Comparison of ENCODE assay signal across 8 cellular contexts in genomic region chr5:119452060-119452372, GRCh38. TPM values are rescaled to one million over a fixed set of nuclear protein-coding genes. Genes with fewer than 3 reads are reported as not detected.
DNase-seq lines count a peak whose midpoint lies in the region; ATAC-seq and TF ChIP-seq lines count a peak whose summit lies in the region.

No MANE protein-coding gene starts in this region.

- peaks cover 15% of the 10 kb centered on the region for H3K4me1 ChIP-seq in hepatocyte (ENCODE audit: insufficient read depth)
- peaks cover 7% of the 10 kb centered on the region for H3K4me1 ChIP-seq in smooth muscle cell (ENCODE audit: low read depth)

- H3K27me3 ChIP-seq in H7 (ENCODE audit: control insufficient read depth, insufficient read depth, low read length) (no peaks in the 10 kb centered on the region), hepatocyte (no peaks in the 10 kb centered on the region), smooth muscle cell (ENCODE audit: low read depth) (no peaks in the 10 kb centered on the region)

- no peak overlapping the region for H3K9ac ChIP-seq in smooth muscle cell (ENCODE audit: low read depth)

- WGBS in hepatocyte (ENCODE audit: low lambda C conversion rate, missing lambda C conversion rate) = 23% methylated on average over 6 of the region's 6 CpGs
- WGBS in smooth muscle cell (ENCODE audit: low lambda C conversion rate) = 24% methylated on average over 6 of the region's 6 CpGs

- H3K36me3 ChIP-seq in H7 (replicated peaks; ENCODE audit: control insufficient read depth, insufficient read depth, low read length) = no peaks in the 10 kb centered on the region
- H3K36me3 ChIP-seq in hepatocyte (replicated peaks; ENCODE audit: insufficient read depth, low read depth) = no peaks in the 10 kb centered on the region
- H3K36me3 ChIP-seq in smooth muscle cell (ENCODE audit: low read depth) = no peaks in the 10 kb centered on the region

- no peaks in the 10 kb centered on the region for H3F3A ChIP-seq in smooth muscle cell (ENCODE audit: low read depth)

- H3K27ac Mint-ChIP-seq in WTC11 = peak overlapping the region; percentile 83

- POLR2A ChIA-PET in WTC11 (lab: Charles Lee) = interaction anchor here (0.6 to 0.9 kb wide), 3 partner anchors 12 to 184 kb away, joined by 3 to 4 read pairs (median 3); no protein-coding TSS in a partner anchor

- CTCF ChIA-PET in WTC11 (lab: Charles Lee) = interaction anchor here (1.1 to 2.6 kb wide), 7 partner anchors 13 to 464 kb away, joined by 3 to 11 read pairs (median 4); partner anchors contain the start of gene DTWD2

- no peak for DNase-seq in H7
- DNase-seq in WTC11 (ENCODE audit: low spot score) = no peak
- DNase-seq in hepatocyte (ENCODE audit: low spot score) = no peak
- DNase-seq in smooth muscle cell (lab: John Stamatoyannopoulos, UW; ENCODE audit: unreplicated experiment) = no peak
- no peak for DNase-seq in epidermal melanocyte (ENCODE audit: insufficient read length, low spot score)
- no peak for DNase-seq in amygdala (lab: John Stamatoyannopoulos, UW)
- no peak for DNase-seq in AG20443 (ENCODE audit: low spot score)

- no peaks in the 10 kb centered on the region for H3K9me3 ChIP-seq in hepatocyte (ENCODE audit: low read depth)
- no peaks in the 10 kb centered on the region for H3K9me3 ChIP-seq in smooth muscle cell (replicated peaks; ENCODE audit: low read depth)

- H3K4me1 Mint-ChIP-seq in WTC11 = peaks cover 43% of the 10 kb centered on the region

- TF ChIP-seq CTCF in WTC11 (IDR thresholded peaks at IDR 0.05) = no peak
- no peak for TF ChIP-seq CTCF in hepatocyte (IDR thresholded peaks at IDR 0.05; ENCODE audit: poor library complexity)
- no peak for TF ChIP-seq CTCF in smooth muscle cell (IDR thresholded peaks at IDR 0.05; ENCODE audit: borderline replicate concordance, insufficient read depth, poor library complexity, severe bottlenecking)

- H3K79me2 ChIP-seq in hepatocyte = peaks cover 38% of the 10 kb centered on the region
- peaks cover 18% of the 10 kb centered on the region for H3K79me2 ChIP-seq in smooth muscle cell (ENCODE audit: low read depth)

- ATAC-seq in WTC11 = no peak
- no peak for ATAC-seq in GM21619 (IDR thresholded peaks at IDR 0.05; ENCODE audit: unreplicated experiment)

- H3K4me3 ChIP-seq in H7 (ENCODE audit: insufficient read depth, low read depth, low read length) (peak overlapping the region; percentile 75; the same call in 1 of the 2 replicates), hepatocyte (peak overlapping the region; percentile 19), smooth muscle cell (peak overlapping the region; percentile 93)

- H3K4me3 Mint-ChIP-seq in WTC11 = peak overlapping the region; percentile 88

- H3K36me3 Mint-ChIP-seq in WTC11 = peaks cover 34% of the 10 kb centered on the region

- H3K4me2 ChIP-seq in hepatocyte = peak overlapping the region; percentile 80
- H3K4me2 ChIP-seq in smooth muscle cell = peak overlapping the region; percentile 85

- no peaks in the 10 kb centered on the region for H3K9me2 ChIP-seq in hepatocyte (replicated peaks; ENCODE audit: insufficient read depth)

- H3K9me3 Mint-ChIP-seq in WTC11 = peaks cover 29% of the 10 kb centered on the region

- peak overlapping the region; percentile 98 for H3K27ac ChIP-seq in hepatocyte
- no peak overlapping the region for H3K27ac ChIP-seq in smooth muscle cell (ENCODE audit: low read depth)

- no peaks in the 10 kb centered on the region; the same call in none of the 2 replicates for H3K27me3 Mint-ChIP-seq in WTC11 (ENCODE audit: low read depth)

- H4K20me1 ChIP-seq in hepatocyte (ENCODE audit: insufficient read depth, poor library complexity, severe bottlenecking) (peaks cover 2% of the 10 kb centered on the region), smooth muscle cell (ENCODE audit: low read depth) (no peaks in the 10 kb centered on the region)

- H2AFZ ChIP-seq in hepatocyte (peak overlapping the region; percentile 85), smooth muscle cell (ENCODE audit: low read depth) (peak overlapping the region; percentile 95)

TF ChIP-seq in WTC11, 78 proteins besides CTCF, POLR2A, EP300 and RAD21:
- TF ChIP-seq NFATC4 (CRISPR knock-in tag; IDR thresholded peaks at IDR 0.05) = no peak
- no peak for TF ChIP-seq ZNF671 (CRISPR knock-in tag; IDR thresholded peaks at IDR 0.05)
- no peak for TF ChIP-seq TEAD4 (CRISPR knock-in tag; IDR thresholded peaks at IDR 0.05)
TF ChIP-seq in WTC11: peak in this region for 0.

RNA-seq across cellular contexts. Expression of gene HSD17B4, which starts 0.3 kb away (rescaled TPM):
- total RNA-seq in H7 (2014; rRNA removed; shearing (Covaris generic)) = 339 and 409 TPM in 2 replicates
- total RNA-seq in WTC11 (2021) (362 to 409 TPM (median 407 TPM) in 3 replicates), hepatocyte (236 and 281 TPM in 2 replicates), smooth muscle cell (116 and 136 TPM in 2 replicates)
- polyA plus RNA-seq in hepatocyte (155 and 208 TPM in 2 replicates), smooth muscle cell (64.5 and 79.5 TPM in 2 replicates)

Comparison
In these comparisons a context has a peak if more than half of its experiments do, and no peak if none do; other contexts are left out.
1. H3K4me3 ChIP-seq: peak in every context shown above with its lines; median percentile 93 in smooth muscle cell; 75 in H7; 19 in hepatocyte.